In genomic region chr9:75090579-75090978, GRCh38 we compare ENCODE assay signal across 14 cellular contexts. TPM values are rescaled to one million over a fixed set of nuclear protein-coding genes. Genes with fewer than 3 reads are reported as not detected.
DNase-seq lines count a peak whose midpoint lies in the region; ATAC-seq and TF ChIP-seq lines count a peak whose summit lies in the region.
"Had no signal": no experiment of that assay in that cellular context is flagged by ENCODE, and none has a peak within 500 bp of the region (broad histone marks: within the 10 kb centered on the region; RNA-seq: fewer than 3 reads in every experiment).

No MANE protein-coding gene starts in this region.

- no peaks in the 10 kb centered on the region for H3K27me3 ChIP-seq in CD4-positive, alpha-beta memory T cell (ENCODE audit: insufficient read depth, low read length)
- H3K27me3 ChIP-seq: right atrium auricular region had no signal

- intact Hi-C loops in CD4-positive, alpha-beta memory T cell (cut with micrococcal nuclease): no loop called here

- no peak for DNase-seq in CD4-positive, alpha-beta memory T cell
- no peak for DNase-seq in activated naive CD4-positive, alpha-beta T cell treated with anti-CD3 and anti-CD28 coated beads, Interleukin-2, amount 50 U/mL, for 72 hours (ENCODE audit: low spot score in 2 of 2)
- no peak for DNase-seq in naive B cell
- no peak for DNase-seq in stimulated activated CD8-positive, alpha-beta memory T cell treated with anti-CD3 and anti-CD28 coated beads, Interleukin-4, amount 100 ng/mL, for 48 hours
- DNase-seq in activated CD4-positive, CD25-positive, alpha-beta regulatory T cell (lab: John Stamatoyannopoulos, UW): no peak
- DNase-seq: cerebellar nuclear complex; NCI-H1417 treated with DMSO at 0.1 percent for 48 hours; NCI-H446; nephron progenitor cell; stimulated activated CD4-positive, alpha-beta T cell treated with anti-CD3 and anti-CD28 coated beads, Interleukin-4, amount 100 ng/mL, for 1 hour; stimulated activated naive B cell treated with anti-CD40 and anti-IgM and Interleukin-4, amounts not matched to agents 10 μg/mL and 1 μg/mL and 100 μg/mL, for 72 hours had no signal

- TF ChIP-seq CTCF in HEK293 (tag by site-specific recombination; IDR thresholded peaks at IDR 0.05): no peak

- no peak overlapping the region for H3K4me3 ChIP-seq in CD4-positive, alpha-beta memory T cell (ENCODE audit: low read length in 2 of 2)
- no peak overlapping the region for H3K4me3 ChIP-seq in HEK293 (ENCODE audit: low read depth, low read length)

- H3K27me3 Mint-ChIP-seq in CD4-positive, alpha-beta memory T cell: no peaks in the 10 kb centered on the region
- H3K27me3 Mint-ChIP-seq in naive B cell: no peaks in the 10 kb centered on the region
- H3K27me3 Mint-ChIP-seq: stimulated activated naive B cell treated with anti-CD40 and anti-IgM and Interleukin-4, amounts not matched to agents 10 μg/mL and 1 μg/mL and 100 μg/mL, for 72 hours had no signal

- H3K9me3 ChIP-seq in CD4-positive, alpha-beta memory T cell (ENCODE audit: control insufficient read depth in 1 of 2, low read length in 2 of 2): no peaks in the 10 kb centered on the region
- no peaks in the 10 kb centered on the region for H3K9me3 ChIP-seq in HEK293 (ENCODE audit: control insufficient read depth, insufficient read depth, low read depth, low read length)
- H3K9me3 ChIP-seq: right atrium auricular region had no signal

- peak overlapping the region; percentile 8 for H3K27ac ChIP-seq in CD4-positive, alpha-beta memory T cell (ENCODE audit: low read depth, low read length)
- H3K27ac ChIP-seq in HEK293 (ENCODE audit: extremely low read depth, low read depth, low read length): no peak overlapping the region
- H3K27ac ChIP-seq: right atrium auricular region had no signal

- POLR2A ChIA-PET in CD4-positive, alpha-beta memory T cell (lab: Charles Lee; ENCODE audit: partially characterized antibody): interaction anchor here (0.6 to 10.7 kb wide), 4 partner anchors 14 to 86 kb away, joined by 3 to 251 read pairs (median 83); partner anchors contain the start of gene CARNMT1
- POLR2A ChIA-PET in HEK293 (lab: Yijun Ruan, JAX): interaction anchor here (1.6 kb wide), 1 partner anchor 62 kb away, joined by 5 read pairs; the partner anchor contains the start of gene CARNMT1

- peaks cover 0 to 26% of the 10 kb centered on the region in 2 donors for H3K36me3 Mint-ChIP-seq in CD4-positive, alpha-beta memory T cell
- H3K36me3 Mint-ChIP-seq in activated naive CD4-positive, alpha-beta T cell treated with anti-CD3 and anti-CD28 coated beads, Interleukin-2, amount 50 U/mL, for 72 hours: peaks cover 6 to 17% of the 10 kb centered on the region in 2 donors
- H3K36me3 Mint-ChIP-seq in naive B cell: no peaks in the 10 kb centered on the region

- H3K4me1 ChIP-seq in CD4-positive, alpha-beta memory T cell (ENCODE audit: insufficient read depth, low read length): peaks cover 73% of the 10 kb centered on the region
- H3K4me1 ChIP-seq in HEK293 (ENCODE audit: control insufficient read depth, insufficient read depth, low read length): no peaks in the 10 kb centered on the region

- H3K27ac Mint-ChIP-seq in CD4-positive, alpha-beta memory T cell: peak overlapping the region in 6 of 7 donors; percentile 29 to 97 (median 61)
- peak overlapping the region; percentile 50 to 72 for H3K27ac Mint-ChIP-seq in activated naive CD4-positive, alpha-beta T cell treated with anti-CD3 and anti-CD28 coated beads, Interleukin-2, amount 50 U/mL, for 72 hours
- H3K27ac Mint-ChIP-seq in naive B cell: peak overlapping the region in 2 of 6 donors; percentile 44 to 66
- H3K27ac Mint-ChIP-seq: nephron progenitor cell; stimulated activated naive B cell treated with anti-CD40 and anti-IgM and Interleukin-4, amounts not matched to agents 10 μg/mL and 1 μg/mL and 100 μg/mL, for 72 hours had no signal

- H3K4me1 Mint-ChIP-seq in CD4-positive, alpha-beta memory T cell: peaks cover 60 to 92% (median 69%) of the 10 kb centered on the region in 4 donors
- peaks cover 54 to 72% (median 59%) of the 10 kb centered on the region in 3 donors for H3K4me1 Mint-ChIP-seq in naive B cell

- CTCF ChIA-PET in CD4-positive, alpha-beta memory T cell (lab: Charles Lee; ENCODE audit: partially characterized antibody): interaction anchor here (0.6 to 5.7 kb wide), 7 partner anchors 14 to 320 kb away, joined by 3 to 21 read pairs (median 5); no protein-coding TSS in a partner anchor
- CTCF ChIA-PET in HEK293 (lab: Yijun Ruan, JAX): interaction anchor here (0.5 kb wide), 1 partner anchor 294 kb away, joined by 3 read pairs; no protein-coding TSS in a partner anchor

- no peak for ATAC-seq in activated naive CD4-positive, alpha-beta T cell treated with anti-CD3 and anti-CD28 coated beads, Interleukin-2, amount 50 U/mL, for 72 hours
- no peak for ATAC-seq in naive B cell (ENCODE audit: low read depth in 2 of 2)
- ATAC-seq in GM18873 (IDR thresholded peaks at IDR 0.05; ENCODE audit: low FRiP score, unreplicated experiment): no peak
- ATAC-seq: stimulated activated naive B cell treated with anti-CD40 and anti-IgM and Interleukin-4, amounts not matched to agents 10 μg/mL and 1 μg/mL and 100 μg/mL, for 72 hours had no signal

- peak overlapping the region; percentile 99 to 100 (median 100) for H3K4me3 Mint-ChIP-seq in CD4-positive, alpha-beta memory T cell
- peak overlapping the region in 7 of 8 donors; percentile 39 to 100 (median 81) for H3K4me3 Mint-ChIP-seq in naive B cell

- no peaks in the 10 kb centered on the region for H3K36me3 ChIP-seq in CD4-positive, alpha-beta memory T cell (ENCODE audit: insufficient read depth, low read length)
- no peaks in the 10 kb centered on the region for H3K36me3 ChIP-seq in HEK293 (ENCODE audit: control insufficient read depth in 2 of 2, insufficient read depth in 1 of 2, low read length in 2 of 2)
- H3K36me3 ChIP-seq: right atrium auricular region had no signal

- no peaks in the 10 kb centered on the region for H3K9me3 Mint-ChIP-seq in CD4-positive, alpha-beta memory T cell
- H3K9me3 Mint-ChIP-seq in activated naive CD4-positive, alpha-beta T cell treated with anti-CD3 and anti-CD28 coated beads, Interleukin-2, amount 50 U/mL, for 72 hours: no peaks in the 10 kb centered on the region
- H3K9me3 Mint-ChIP-seq in naive B cell: no peaks in the 10 kb centered on the region
- H3K9me3 Mint-ChIP-seq: nephron progenitor cell; stimulated activated naive B cell treated with anti-CD40 and anti-IgM and Interleukin-4, amounts not matched to agents 10 μg/mL and 1 μg/mL and 100 μg/mL, for 72 hours had no signal

TF ChIP-seq in HEK293, 187 proteins besides CTCF, POLR2A, EP300 and RAD21:
- TF ChIP-seq EGR2 (tag by site-specific recombination; IDR thresholded peaks at IDR 0.05; ENCODE audit: low read depth) (0 out of 2 replicates have a peak, but pooled peaks have one; percentile 8), ZNF521 (tag by site-specific recombination; IDR thresholded peaks at IDR 0.05) (no peak)

RNA-seq across cellular contexts. Expression of gene OSTF1, which starts 2.3 kb away (rescaled TPM):
- total RNA-seq in CD4-positive, alpha-beta memory T cell: 10 to 100 TPM; 59.8 to 60.8 TPM
- polyA plus RNA-seq in CD4-positive, alpha-beta memory T cell: 100 to 1,000 TPM; 178 to 188 TPM
- total RNA-seq in activated naive CD4-positive, alpha-beta T cell treated with anti-CD3 and anti-CD28 coated beads, Interleukin-2, amount 50 U/mL, for 72 hours: 100 to 1,000 TPM in 1 of 2 donors, 10 to 100 TPM in 1; 69.0 to 105 TPM
- 100 to 1,000 TPM; 161 to 268 (median 200) TPM for polyA plus RNA-seq in naive B cell (ENCODE audit: low read depth in 6 of 6)

RNA-seq across cellular contexts. Expression of gene NMRK1, which starts 2.6 kb away (rescaled TPM):
- total RNA-seq in CD4-positive, alpha-beta memory T cell: 100 to 1,000 TPM; 111 to 113 TPM
- polyA plus RNA-seq in CD4-positive, alpha-beta memory T cell: 100 to 1,000 TPM in 1 of 2 donors, 10 to 100 TPM in 1; 81.3 to 131 TPM
- total RNA-seq in activated naive CD4-positive, alpha-beta T cell treated with anti-CD3 and anti-CD28 coated beads, Interleukin-2, amount 50 U/mL, for 72 hours: 10 to 100 TPM; 14.7 to 30.6 TPM
- polyA plus RNA-seq in naive B cell (ENCODE audit: low read depth in 6 of 6): 10 to 100 TPM in 5 of 6 donors, 1 to 10 TPM in 1; 9.4 to 33.5 (median 13.8) TPM
